In genomic region chr3:99901200-99901926, GRCh38 we compare ENCODE assay signal across 1 cellular context.
TF ChIP-seq lines count a peak whose summit lies in the region.

No MANE protein-coding gene starts in this region.

TF ChIP-seq in HepG2, 621 proteins besides CTCF, POLR2A, EP300 and RAD21 (continued from another document and continues in another):
- TF ChIP-seq AHDC1 (CRISPR knock-in tag; IDR thresholded peaks at IDR 0.05; ENCODE audit: borderline replicate concordance) (peak; percentile 80; the same call in 1 of the 2 replicates), CSRNP2 (CRISPR knock-in tag; conservative IDR thresholded peaks at IDR 0.05; ENCODE audit: low read depth) (no peak), NKX3-1 (CRISPR knock-in tag; IDR thresholded peaks at IDR 0.05) (0 out of 2 replicates have a peak, but pooled peaks have one; percentile 40), ZNF652 (CRISPR knock-in tag; IDR thresholded peaks at IDR 0.05; ENCODE audit: borderline replicate concordance, low read depth) (peak; percentile 70; the same call in 1 of the 2 replicates), PREB (CRISPR knock-in tag; IDR thresholded peaks at IDR 0.05) (no peak), ZNF260 (CRISPR knock-in tag; IDR thresholded peaks at IDR 0.05; ENCODE audit: borderline replicate concordance, low read depth) (no peak), RFX5 (IDR thresholded peaks at IDR 0.05; ENCODE audit: low read depth, low read length) (no peak), JDP2 (CRISPR knock-in tag; IDR thresholded peaks at IDR 0.05; ENCODE audit: borderline replicate concordance) (no peak), ZNF180 (CRISPR knock-in tag; IDR thresholded peaks at IDR 0.05; ENCODE audit: borderline replicate concordance, low read depth) (no peak), ZNF513 (CRISPR knock-in tag; conservative IDR thresholded peaks at IDR 0.05) (no peak), ISL2 (CRISPR knock-in tag; IDR thresholded peaks at IDR 0.05) (peak; percentile 92), ZUFSP (CRISPR knock-in tag; IDR thresholded peaks at IDR 0.05; ENCODE audit: borderline replicate concordance) (no peak), KDM3A (CRISPR knock-in tag; IDR thresholded peaks at IDR 0.05; ENCODE audit: low read depth) (no peak), ZNF446 (CRISPR knock-in tag; IDR thresholded peaks at IDR 0.05) (no peak), SIN3A (IDR thresholded peaks at IDR 0.05; ENCODE audit: borderline replicate concordance, low read depth, low read length) (no peak), ZNF136 (CRISPR knock-in tag; IDR thresholded peaks at IDR 0.05; ENCODE audit: low read depth) (0 out of 2 replicates have a peak, but pooled peaks have one; percentile 30), ZNF234 (CRISPR knock-in tag; conservative IDR thresholded peaks at IDR 0.05) (no peak), SETDB1 (CRISPR knock-in tag; IDR thresholded peaks at IDR 0.05; ENCODE audit: borderline replicate concordance) (no peak), CENPBD1 (CRISPR knock-in tag; IDR thresholded peaks at IDR 0.05; ENCODE audit: borderline replicate concordance, low read depth) (no peak), ZNF589 (CRISPR knock-in tag; conservative IDR thresholded peaks at IDR 0.05) (no peak), HMGA1 (CRISPR knock-in tag; conservative IDR thresholded peaks at IDR 0.05) (no peak), PRDM10 (CRISPR knock-in tag; IDR thresholded peaks at IDR 0.05; ENCODE audit: low read depth) (no peak; the same call in 1 of the 2 replicates), AKNA (CRISPR knock-in tag; IDR thresholded peaks at IDR 0.05; ENCODE audit: borderline replicate concordance) (0 out of 2 replicates have a peak, but pooled peaks have one; percentile 33), ZNF354B (CRISPR knock-in tag; IDR thresholded peaks at IDR 0.05) (no peak), ZSCAN5A (CRISPR knock-in tag; IDR thresholded peaks at IDR 0.05; ENCODE audit: borderline replicate concordance) (no peak), ADNP (CRISPR knock-in tag; IDR thresholded peaks at IDR 0.05) (no peak), MZF1 (CRISPR knock-in tag; IDR thresholded peaks at IDR 0.05; ENCODE audit: borderline replicate concordance) (no peak), RNF2 (conservative IDR thresholded peaks at IDR 0.05; ENCODE audit: low read depth) (no peak), HNF1B (CRISPR knock-in tag; IDR thresholded peaks at IDR 0.05) (no peak), ZNF256 (CRISPR knock-in tag; conservative IDR thresholded peaks at IDR 0.05) (no peak)
